19 cellular contexts compared by ENCODE assay signal in the genomic region with DNA sequence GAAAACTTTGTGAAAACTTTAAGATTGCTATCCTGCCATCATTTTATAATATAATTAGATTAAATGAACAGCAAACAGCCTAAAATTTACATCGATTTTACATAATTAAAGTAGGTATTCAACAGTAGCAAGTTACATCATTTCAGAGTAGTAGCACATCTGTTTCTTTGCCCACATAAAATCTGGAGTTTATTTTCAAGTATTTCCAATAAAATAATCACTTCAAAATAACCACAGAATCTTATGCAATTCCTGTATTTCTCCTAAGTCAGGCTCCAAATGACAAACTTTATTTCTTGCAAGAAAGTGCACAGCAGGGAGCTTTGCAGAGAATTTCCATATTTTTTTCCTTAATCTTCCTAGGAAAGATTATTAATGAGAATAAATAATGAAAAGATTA.
"Had no signal": no experiment of that assay in that cellular context is flagged by ENCODE, and none has a peak within 500 bp of the region (broad histone marks: within the 10 kb centered on the region; RNA-seq: fewer than 3 reads in every experiment).

No MANE protein-coding gene starts in this region.

- H3K4me3 ChIP-seq: colonic mucosa, left ventricle myocardium inferior, lower lobe of right lung, neural progenitor cell, ovary, right atrium auricular region, sigmoid colon had no signal

- H3K9me3 ChIP-seq: colonic mucosa, lower lobe of right lung, ovary, sigmoid colon had no signal

- H3K27me3 ChIP-seq: colonic mucosa, foreskin keratinocyte, neural progenitor cell, ovary, right atrium auricular region, sigmoid colon had no signal

- H3K4me2 ChIP-seq: neural progenitor cell had no signal

- H3K9ac ChIP-seq: neural progenitor cell had no signal

- H2AFZ ChIP-seq: neural progenitor cell had no signal

- H3K27ac ChIP-seq: colonic mucosa, foreskin keratinocyte, left ventricle myocardium inferior, lower lobe of right lung, neural progenitor cell, ovary, right atrium auricular region, sigmoid colon had no signal

- H3K36me3 ChIP-seq: colonic mucosa, left ventricle myocardium inferior, lower lobe of right lung, neural progenitor cell, ovary, right atrium auricular region, sigmoid colon had no signal

- H3K4me1 ChIP-seq: colonic mucosa, left ventricle myocardium inferior, lower lobe of right lung, neural progenitor cell, right atrium auricular region, sigmoid colon had no signal

- DNase-seq: colonic mucosa; effector CD4-positive, alpha-beta T cell; endodermal cell; erythroblast; foreskin keratinocyte; immature natural killer cell; kidney; left cardiac atrium; left ventricle myocardium inferior; lower lobe of right lung; midbrain; nucleus accumbens; ovary; sigmoid colon; small intestine; stimulated activated CD4-positive, alpha-beta T cell treated with anti-CD3 and anti-CD28 coated beads, Interleukin-2, amount 100 ng/mL, for 48 hours; stimulated activated naive CD4-positive, alpha-beta T cell treated with Interleukin-2 at 50 U/mL for 16 hours had no signal
